ENCODE assay signal across 9 cellular contexts in genomic region chr11:62610814-62611704, GRCh38. TPM values are rescaled to one million over a fixed set of nuclear protein-coding genes. Genes with fewer than 3 reads are reported as not detected.
A peak's percentile ranks its signal among the peaks of the same experiment; 100 is the strongest.
DNase-seq lines count a peak whose midpoint lies in the region; ATAC-seq and TF ChIP-seq lines count a peak whose summit lies in the region.
"Had no signal": no experiment of that assay in that cellular context is flagged by ENCODE, and none has a peak within 500 bp of the region (broad histone marks: within the 10 kb centered on the region; RNA-seq: fewer than 3 reads in every experiment).

No MANE protein-coding gene starts in this region.

- no peaks in the 10 kb centered on the region for H3K9me3 Mint-ChIP-seq in T-helper 1 cell treated with Interleukin-12 subunit alpha and Interleukin-12 subunit beta and Interleukin-4 antibody, amounts not matched to agents 30 μg/mL and 1 μg/mL, for 36 hours
- H3K9me3 Mint-ChIP-seq in activated naive CD8-positive, alpha-beta T cell treated with anti-CD3 and anti-CD28 coated beads, Interleukin-2, amount 10 ng/mL, durations not matched to agents 7 days and 5 days: no peaks in the 10 kb centered on the region

- no peak for DNase-seq in T-helper 1 cell
- DNase-seq in activated naive CD8-positive, alpha-beta T cell treated with anti-CD3 and anti-CD28 coated beads, Interleukin-2, amount 10 ng/mL, durations not matched to agents 7 days and 5 days: no peak
- DNase-seq in testis: no peak
- DNase-seq in nucleus accumbens (lab: John Stamatoyannopoulos, UW): no peak
- DNase-seq in NCI-H2029 (lab: John Stamatoyannopoulos, UW): no peak
- DNase-seq: activated effector memory CD4-positive, alpha-beta T cell treated with Interleukin-2 at 50 U/mL for 16 hours had no signal

- peaks cover 30% of the 10 kb centered on the region for H3K36me3 Mint-ChIP-seq in T-helper 1 cell treated with Interleukin-12 subunit alpha and Interleukin-12 subunit beta and Interleukin-4 antibody, amounts not matched to agents 30 μg/mL and 1 μg/mL, for 36 hours (ENCODE audit: low read depth)
- peaks cover 15% of the 10 kb centered on the region for H3K36me3 Mint-ChIP-seq in activated naive CD8-positive, alpha-beta T cell treated with anti-CD3 and anti-CD28 coated beads, Interleukin-2, amount 10 ng/mL, durations not matched to agents 7 days and 5 days

- peaks cover 43% of the 10 kb centered on the region for H3K4me1 Mint-ChIP-seq in T-helper 1 cell treated with Interleukin-12 subunit alpha and Interleukin-12 subunit beta and Interleukin-4 antibody, amounts not matched to agents 30 μg/mL and 1 μg/mL, for 36 hours (ENCODE audit: low read depth)
- peaks cover 39% of the 10 kb centered on the region for H3K4me1 Mint-ChIP-seq in activated naive CD8-positive, alpha-beta T cell treated with anti-CD3 and anti-CD28 coated beads, Interleukin-2, amount 10 ng/mL, durations not matched to agents 7 days and 5 days

- no peaks in the 10 kb centered on the region for H3K36me3 ChIP-seq in testis (ENCODE audit: low read depth, missing control alignments)

- no peaks in the 10 kb centered on the region for H3K27me3 Mint-ChIP-seq in T-helper 1 cell treated with Interleukin-12 subunit alpha and Interleukin-12 subunit beta and Interleukin-4 antibody, amounts not matched to agents 30 μg/mL and 1 μg/mL, for 36 hours (ENCODE audit: low read depth)
- H3K27me3 Mint-ChIP-seq in activated naive CD8-positive, alpha-beta T cell treated with anti-CD3 and anti-CD28 coated beads, Interleukin-2, amount 10 ng/mL, durations not matched to agents 7 days and 5 days: no peaks in the 10 kb centered on the region

- H3K27ac ChIP-seq in layer of hippocampus (ENCODE audit: low read depth, low read length): peak overlapping the region; percentile 93
- peak overlapping the region; percentile 85 to 94 for H3K27ac ChIP-seq in testis

- no peak for TF ChIP-seq POLR2A in testis (IDR thresholded peaks at IDR 0.05)

- intact Hi-C loops in testis (cut with DNase I; ENCODE audit: low total_unique reads): no loop called here

- peaks cover 24% of the 10 kb centered on the region for H3K4me1 ChIP-seq in testis

- no peak for TF ChIP-seq CTCF in testis (IDR thresholded peaks at IDR 0.05)

- ATAC-seq in activated naive CD8-positive, alpha-beta T cell treated with anti-CD3 and anti-CD28 coated beads, Interleukin-2, amount 10 ng/mL, durations not matched to agents 7 days and 5 days (ENCODE audit: low read depth): no peak
- no peak for ATAC-seq in GM19328 (IDR thresholded peaks at IDR 0.05; ENCODE audit: unreplicated experiment)

- POLR2A ChIA-PET in activated naive CD8-positive, alpha-beta T cell treated with anti-CD3 and anti-CD28 coated beads, Interleukin-2, amount 10 ng/mL, durations not matched to agents 7 days and 5 days (lab: Charles Lee): interaction anchor here (0.6 to 5.0 kb wide), 18 partner anchors 8 to 270 kb away, joined by 3 to 50 read pairs (median 7); partner anchors contain the start of genes B3GAT3, C11orf98, CSKMT and GANAB

- H3K27me3 ChIP-seq in layer of hippocampus (ENCODE audit: control insufficient read depth, insufficient read depth, low read length) (no peaks in the 10 kb centered on the region), testis (no peaks in the 10 kb centered on the region)

- peak overlapping the region; percentile 91 for H3K27ac Mint-ChIP-seq in T-helper 1 cell treated with Interleukin-12 subunit alpha and Interleukin-12 subunit beta and Interleukin-4 antibody, amounts not matched to agents 30 μg/mL and 1 μg/mL, for 36 hours
- peak overlapping the region; percentile 93 for H3K27ac Mint-ChIP-seq in activated naive CD8-positive, alpha-beta T cell treated with anti-CD3 and anti-CD28 coated beads, Interleukin-2, amount 10 ng/mL, durations not matched to agents 7 days and 5 days

- WGBS in testis, 2 donors: 34 to 47% methylated on average over 25 to 28 of the region's 28 CpGs

- H3K9me3 ChIP-seq in testis: no peaks in the 10 kb centered on the region

- peak overlapping the region; percentile 93 for H3K4me3 Mint-ChIP-seq in T-helper 1 cell treated with Interleukin-12 subunit alpha and Interleukin-12 subunit beta and Interleukin-4 antibody, amounts not matched to agents 30 μg/mL and 1 μg/mL, for 36 hours
- H3K4me3 Mint-ChIP-seq in activated naive CD8-positive, alpha-beta T cell treated with anti-CD3 and anti-CD28 coated beads, Interleukin-2, amount 10 ng/mL, durations not matched to agents 7 days and 5 days: peak overlapping the region; percentile 90

- H3K4me3 ChIP-seq in testis: peak overlapping the region; percentile 75 to 88

RNA-seq across cellular contexts. Expression of gene EML3, which starts 1.5 kb away (rescaled TPM):
- total RNA-seq in activated naive CD8-positive, alpha-beta T cell treated with anti-CD3 and anti-CD28 coated beads, Interleukin-2, amount 10 ng/mL, durations not matched to agents 7 days and 5 days: 100 to 1,000 TPM; 183 to 185 TPM
- 10 to 100 TPM; 39.3 to 57.8 TPM for total RNA-seq in testis
- 29.3 TPM for polyA plus RNA-seq in testis (ENCODE audit: insufficient read depth, low read depth, low replicate concordance)

RNA-seq across cellular contexts. Expression of gene ROM1, which starts 2.0 kb away (rescaled TPM):
- total RNA-seq in activated naive CD8-positive, alpha-beta T cell treated with anti-CD3 and anti-CD28 coated beads, Interleukin-2, amount 10 ng/mL, durations not matched to agents 7 days and 5 days: 1 to 10 TPM; 1.4 to 2.4 TPM
- total RNA-seq in testis: 1 to 10 TPM; 6.1 to 9.7 TPM
- 9.0 TPM for polyA plus RNA-seq in testis (ENCODE audit: insufficient read depth, low read depth, low replicate concordance)

RNA-seq across cellular contexts. Expression of gene MTA2, which starts 9.4 kb away (rescaled TPM):
- total RNA-seq in activated naive CD8-positive, alpha-beta T cell treated with anti-CD3 and anti-CD28 coated beads, Interleukin-2, amount 10 ng/mL, durations not matched to agents 7 days and 5 days: 100 to 1,000 TPM; 231 to 233 TPM
- total RNA-seq in testis: 100 to 1,000 TPM in 1 of 2 donors, 10 to 100 TPM in 1; 97.2 to 115 TPM
- 87.6 TPM for polyA plus RNA-seq in testis (ENCODE audit: insufficient read depth, low read depth, low replicate concordance)

RNA-seq across cellular contexts. Expression of gene B3GAT3, which starts 10.7 kb away (rescaled TPM):
- 10 to 100 TPM; 76.1 to 87.0 TPM for total RNA-seq in activated naive CD8-positive, alpha-beta T cell treated with anti-CD3 and anti-CD28 coated beads, Interleukin-2, amount 10 ng/mL, durations not matched to agents 7 days and 5 days
- 10 to 100 TPM; 66.4 to 69.2 TPM for total RNA-seq in testis
- 36.6 TPM for polyA plus RNA-seq in testis (ENCODE audit: insufficient read depth, low read depth, low replicate concordance)

RNA-seq across cellular contexts. Expression of gene TUT1, which starts 19.7 kb away (rescaled TPM):
- total RNA-seq in activated naive CD8-positive, alpha-beta T cell treated with anti-CD3 and anti-CD28 coated beads, Interleukin-2, amount 10 ng/mL, durations not matched to agents 7 days and 5 days: 10 to 100 TPM; 27.2 to 38.2 TPM
- total RNA-seq in testis: 10 to 100 TPM; 24.3 to 30.0 TPM
- 25.0 TPM for polyA plus RNA-seq in testis (ENCODE audit: insufficient read depth, low read depth, low replicate concordance)
